8 cellular contexts compared by ENCODE assay signal in genomic region chr17:59828478-59828760, GRCh38.
DNase-seq lines count a peak whose midpoint lies in the region; ATAC-seq and TF ChIP-seq lines count a peak whose summit lies in the region.

No MANE protein-coding gene starts in this region.

- H3K23ac ChIP-seq in IMR-90 (ENCODE audit: low read depth, low read length) = peak overlapping the region; percentile 98; the same call in 1 of the 2 replicates

- H3K9me3 Mint-ChIP-seq in brain = no peaks in the 10 kb centered on the region
- H3K9me3 Mint-ChIP-seq in naive thymus-derived CD4-positive, alpha-beta T cell = no peaks in the 10 kb centered on the region

- CTCF ChIA-PET in A673 (lab: Charles Lee) (interaction anchor here (1.3 kb wide), 1 partner anchor 31 kb away, joined by 4 read pairs; no protein-coding TSS in a partner anchor), IMR-90 (lab: Yijun Ruan, JAX) (interaction anchor here (0.6 kb wide), 1 partner anchor 43 kb away, joined by 3 read pairs; no protein-coding TSS in a partner anchor)
- CTCF ChIA-PET in naive thymus-derived CD4-positive, alpha-beta T cell (lab: Charles Lee) = interaction anchor here (0.7 to 1.6 kb wide), 2 partner anchors 74 to 90 kb away, joined by 8 to 11 read pairs; no protein-coding TSS in a partner anchor

- peak overlapping the region; percentile 87 for H3K4ac ChIP-seq in IMR-90 (ENCODE audit: low read depth, low read length)

- H4K91ac ChIP-seq in IMR-90 (ENCODE audit: insufficient read depth, low read depth, low read length) = peak overlapping the region; percentile 94

- H2BK120ac ChIP-seq in IMR-90 (ENCODE audit: low read depth, low read length) = peak overlapping the region; percentile 95

- peaks cover 54% of the 10 kb centered on the region for H3K4me1 Mint-ChIP-seq in brain
- peaks cover 19 to 75% (median 43%) of the 10 kb centered on the region in 7 donors for H3K4me1 Mint-ChIP-seq in naive thymus-derived CD4-positive, alpha-beta T cell

- no peak overlapping the region for H2AFZ ChIP-seq in IMR-90 (replicated peaks; ENCODE audit: low read length, poor library complexity)

- H3K4me3 Mint-ChIP-seq in brain = peak overlapping the region in 1 of 5 experiments; percentile 3
- peak overlapping the region in 3 of 10 donors; percentile 41 to 86 (median 41) for H3K4me3 Mint-ChIP-seq in naive thymus-derived CD4-positive, alpha-beta T cell

- H3K4me1 ChIP-seq in A673 (ENCODE audit: insufficient read depth, low read length, poor library complexity, severe bottlenecking) = peaks cover 72% of the 10 kb centered on the region
- peaks cover 25% of the 10 kb centered on the region for H3K4me1 ChIP-seq in IMR-90 (ENCODE audit: control insufficient read depth, insufficient read depth, low read length)
- peaks cover 14 to 46% of the 10 kb centered on the region in 2 donors for H3K4me1 ChIP-seq in naive thymus-derived CD4-positive, alpha-beta T cell (ENCODE audit: control insufficient read depth in 2 of 2, insufficient read depth in 2 of 2, low read length in 2 of 2)

- TF ChIP-seq RAD21 in IMR-90 (IDR thresholded peaks at IDR 0.05; ENCODE audit: low read length) = no peak

- peak overlapping the region; percentile 99 for H2BK5ac ChIP-seq in IMR-90 (ENCODE audit: low read depth, low read length, poor library complexity, severe bottlenecking)

- H3K27me3 Mint-ChIP-seq in brain = no peaks in the 10 kb centered on the region
- H3K27me3 Mint-ChIP-seq in naive thymus-derived CD4-positive, alpha-beta T cell = no peaks in the 10 kb centered on the region

- intact Hi-C loops in A673 (cut with micrococcal nuclease; ENCODE audit: unreplicated experiment) = loop anchor here (2.0 kb wide), 1 partner anchor 42 kb away; no protein-coding TSS in a partner anchor
- intact Hi-C loops in IMR-90 (cut with micrococcal nuclease) = loop anchor here (2.0 kb wide), 1 partner anchor 18 kb away; no protein-coding TSS in a partner anchor
- intact Hi-C loops in naive thymus-derived CD4-positive, alpha-beta T cell (cut with micrococcal nuclease) = loop anchor here in 1 of 2 donors (2.0 kb wide), 1 partner anchor 42 kb away; no protein-coding TSS in a partner anchor

- H3K4me2 ChIP-seq in IMR-90 (ENCODE audit: low read depth, low read length) = peak overlapping the region; percentile 9; the same call in 1 of the 2 replicates

- H3K4me3 ChIP-seq in A673 (ENCODE audit: low read depth, low read length, poor library complexity, severe bottlenecking) (no peak overlapping the region), IMR-90 (ENCODE audit: insufficient read depth, low read depth, low read length) (no peak overlapping the region)
- no peak overlapping the region for H3K4me3 ChIP-seq in naive thymus-derived CD4-positive, alpha-beta T cell (ENCODE audit: low read length)

- H2AK9ac ChIP-seq in IMR-90 (replicated peaks; ENCODE audit: low read depth, low read length, poor library complexity) = no peak overlapping the region

- no CpG with 5 or more reads among the region's 2 CpGs for WGBS in IMR-90 (ENCODE audit: extremely low coverage in 2 of 2, insufficient read length in 1 of 2), 2 experiments

- peak overlapping the region; percentile 59 for H2AK5ac ChIP-seq in IMR-90 (ENCODE audit: low read depth, low read length)

- no peaks in the 10 kb centered on the region for H3K27me3 ChIP-seq in A673 (replicated peaks; ENCODE audit: insufficient read depth, low read depth, low read length, poor library complexity)
- no peaks in the 10 kb centered on the region for H3K27me3 ChIP-seq in IMR-90 (ENCODE audit: control insufficient read depth, insufficient read depth, low read length)
- no peaks in the 10 kb centered on the region for H3K27me3 ChIP-seq in naive thymus-derived CD4-positive, alpha-beta T cell (ENCODE audit: control insufficient read depth in 2 of 2, insufficient read depth in 2 of 2, low read length in 2 of 2)

- in situ Hi-C loops in IMR-90 (cut with MboI; ENCODE audit: low sequenced_read_pairs) = no loop called here

- H3K36me3 Mint-ChIP-seq in brain = peaks cover 10% of the 10 kb centered on the region
- peaks cover 0 to 15% (median 10%) of the 10 kb centered on the region in 5 donors for H3K36me3 Mint-ChIP-seq in naive thymus-derived CD4-positive, alpha-beta T cell

- ATAC-seq in IMR-90 (ENCODE audit: low read depth) (no peak), HG02798 (IDR thresholded peaks at IDR 0.05; ENCODE audit: poor library complexity, unreplicated experiment) (no peak)
- no peak for ATAC-seq in naive thymus-derived CD4-positive, alpha-beta T cell

- peak overlapping the region; percentile 93; the same call in 2 of the 3 replicates for H2BK15ac ChIP-seq in IMR-90 (ENCODE audit: low read depth, low read length)

- H3K36me3 ChIP-seq in A673 (ENCODE audit: insufficient read depth, low read length, poor library complexity, severe bottlenecking) = no peaks in the 10 kb centered on the region
- no peaks in the 10 kb centered on the region for H3K36me3 ChIP-seq in IMR-90 (ENCODE audit: control insufficient read depth, insufficient read depth, low read length)
- no peaks in the 10 kb centered on the region for H3K36me3 ChIP-seq in naive thymus-derived CD4-positive, alpha-beta T cell (ENCODE audit: control insufficient read depth in 2 of 3, insufficient read depth in 3 of 3, low read length in 3 of 3)

- dilution Hi-C loops in IMR-90 (cut with HindIII; ENCODE audit: low sequenced_read_pairs, unreplicated experiment) = no loop called here

- H2BK20ac ChIP-seq in IMR-90 (ENCODE audit: low read depth, low read length) = peak overlapping the region; percentile 94

- H3K27ac Mint-ChIP-seq in brain = peak overlapping the region in 3 of 5 experiments; percentile 34 to 95 (median 85)
- peak overlapping the region in 8 of 9 donors; percentile 57 to 97 (median 74) for H3K27ac Mint-ChIP-seq in naive thymus-derived CD4-positive, alpha-beta T cell

- TF ChIP-seq POLR2A in IMR-90 (IDR thresholded peaks at IDR 0.05; ENCODE audit: low read depth, low read length) = no peak

- H3K9me1 ChIP-seq in IMR-90 (ENCODE audit: insufficient read depth, low read length) = peaks cover 9% of the 10 kb centered on the region

- peaks cover 21 to 56% of the 10 kb centered on the region in 2 experiments for H3K79me1 ChIP-seq in IMR-90 (ENCODE audit: low read depth in 1 of 2, low read length in 2 of 2)

- peak overlapping the region; percentile 77; the same call in 1 of the 2 replicates for H3K9ac ChIP-seq in IMR-90 (ENCODE audit: low read depth, low read length)

- BruUV-seq in A673 (replicated peaks; lab: Mats Ljungman, UMichigan) (no TSS peak), IMR-90 (replicated peaks; lab: Mats Ljungman, UMichigan) (no TSS peak)

- H4K20me1 ChIP-seq in IMR-90 (ENCODE audit: insufficient read depth, low read length) = no peaks in the 10 kb centered on the region

- no peak for TF ChIP-seq CTCF in A673 (conservative IDR thresholded peaks at IDR 0.05; ENCODE audit: low read depth, low read length)
- no peak for TF ChIP-seq CTCF in IMR-90 (conservative IDR thresholded peaks at IDR 0.05; ENCODE audit: low read depth, low read length)
- no peak for TF ChIP-seq CTCF in brain (conservative IDR thresholded peaks at IDR 0.05)

- H4K5ac ChIP-seq in IMR-90 (ENCODE audit: low read depth, low read length) = peak overlapping the region; percentile 88; the same call in 1 of the 2 replicates

- H3K14ac ChIP-seq in IMR-90 (replicated peaks; ENCODE audit: low read depth, low read length) = peak overlapping the region; percentile 95

- H3K18ac ChIP-seq in IMR-90 (ENCODE audit: low read depth, low read length) = peak overlapping the region; percentile 77

- peak overlapping the region; percentile 83 to 88 for H4K8ac ChIP-seq in IMR-90 (ENCODE audit: low read depth in 2 of 2, low read length in 2 of 2)

- H3K9me3 ChIP-seq in A673 (ENCODE audit: low read depth, low read length, poor library complexity, severe bottlenecking) (no peaks in the 10 kb centered on the region), IMR-90 (ENCODE audit: control insufficient read depth, insufficient read depth, low read length) (no peaks in the 10 kb centered on the region)
- no peaks in the 10 kb centered on the region for H3K9me3 ChIP-seq in naive thymus-derived CD4-positive, alpha-beta T cell (ENCODE audit: control insufficient read depth in 2 of 3, low read length in 3 of 3)

- H3K56ac ChIP-seq in IMR-90 (ENCODE audit: extremely low read depth, insufficient read depth, low read length) = peak overlapping the region; percentile 85

- POLR2A ChIA-PET in A673 (lab: Charles Lee; ENCODE audit: low non-redundant PET) (no interaction called here), IMR-90 (lab: Charles Lee; ENCODE audit: unreplicated experiment) (interaction anchor here (2.5 kb wide), 1 partner anchor 41 kb away, joined by 12 read pairs; no protein-coding TSS in a partner anchor)
- POLR2A ChIA-PET in naive thymus-derived CD4-positive, alpha-beta T cell (lab: Charles Lee) = interaction anchor here (1.3 to 1.9 kb wide), 2 partner anchors 10 to 12 kb away, joined by 4 to 5 read pairs; no protein-coding TSS in a partner anchor

- no peak for DNase-seq in A673 (ENCODE audit: low spot score)
- DNase-seq in IMR-90 = no peak
- no peak for DNase-seq in naive thymus-derived CD4-positive, alpha-beta T cell
- no peak for DNase-seq in NCI-H146 treated with DMSO at 0.1 percent for 48 hours (lab: John Stamatoyannopoulos, UW; ENCODE audit: unreplicated experiment)
- no peak for DNase-seq in DMS153 treated with DMSO at 0.1 percent for 48 hours (lab: John Stamatoyannopoulos, UW; ENCODE audit: unreplicated experiment)
- DNase-seq in NCI-H446 treated with DMSO at 0.1 percent for 48 hours (lab: John Stamatoyannopoulos, UW) = no peak

- peak overlapping the region; percentile 97 for H3K27ac ChIP-seq in A673 (ENCODE audit: low read depth, low read length, poor library complexity, severe bottlenecking)
- peak overlapping the region; percentile 96 for H3K27ac ChIP-seq in IMR-90 (ENCODE audit: insufficient read depth, low read length)
- no peak overlapping the region for H3K27ac ChIP-seq in naive thymus-derived CD4-positive, alpha-beta T cell (ENCODE audit: low read depth, low read length)

TF ChIP-seq in IMR-90, 13 proteins besides CTCF, POLR2A, EP300 and RAD21 (continues in another document):
- TF ChIP-seq ELK1 (IDR thresholded peaks at IDR 0.05; ENCODE audit: borderline replicate concordance, low read depth, low read length) = no peak
- no peak for TF ChIP-seq MAFK (IDR thresholded peaks at IDR 0.05; ENCODE audit: low read depth, low read length)
- TF ChIP-seq MXI1 (IDR thresholded peaks at IDR 0.05; ENCODE audit: borderline replicate concordance, low read depth, low read length) = no peak
- TF ChIP-seq SMC3 (IDR thresholded peaks at IDR 0.05; ENCODE audit: low read depth, low read length) = no peak
- TF ChIP-seq CEBPB (IDR thresholded peaks at IDR 0.05; ENCODE audit: low read depth, low read length) = no peak
